In the genomic region with DNA sequence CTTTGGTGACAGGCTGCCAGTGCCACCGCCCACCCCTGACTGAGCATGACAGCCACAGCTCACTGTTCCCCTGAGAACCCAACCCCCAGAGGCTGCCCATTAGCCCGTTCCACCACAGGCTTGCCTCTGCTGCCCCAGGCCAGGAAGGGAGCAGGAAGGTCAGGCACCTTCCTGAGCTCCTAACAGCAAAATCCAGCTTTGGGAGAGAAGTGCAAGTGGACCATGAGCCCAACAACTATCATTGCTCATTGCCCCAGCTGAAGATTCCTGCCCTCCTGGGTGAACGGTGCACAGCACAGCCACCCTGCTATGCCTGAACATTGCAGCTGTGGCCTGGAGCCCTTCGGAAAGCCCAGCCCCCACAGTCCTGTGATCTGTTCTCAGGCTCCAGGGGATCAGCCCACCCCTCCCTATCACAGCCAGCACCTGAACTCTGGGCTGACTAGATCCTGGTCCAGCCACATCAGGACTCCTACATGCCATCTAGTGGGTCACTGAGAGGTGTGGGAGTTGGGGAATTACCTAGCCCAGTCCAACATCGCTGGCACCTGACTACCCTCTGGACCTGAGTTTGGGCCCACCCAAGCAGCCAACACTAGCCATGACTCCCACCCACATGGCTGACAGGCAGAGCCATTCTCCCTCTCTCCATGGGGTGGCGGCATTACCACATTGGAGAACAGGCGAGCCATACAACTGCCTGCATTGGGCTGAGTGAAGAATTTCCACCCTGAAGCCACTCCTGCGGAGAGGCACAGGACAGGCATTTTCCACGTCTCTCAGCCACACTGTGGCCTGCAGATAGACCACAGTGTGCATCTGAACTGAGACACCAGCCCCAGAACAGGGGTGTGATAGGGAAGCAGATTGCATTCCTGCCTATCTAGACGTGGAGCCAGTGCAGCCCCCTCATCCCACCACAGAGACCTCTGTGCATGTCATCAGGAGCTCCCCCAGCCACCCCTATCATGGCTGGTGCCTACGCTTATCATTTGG, we compare ENCODE assay signal across 8 cellular contexts. TPM values are rescaled to one million over a fixed set of nuclear protein-coding genes. Genes with fewer than 3 reads are reported as not detected.
DNase-seq lines count a peak whose midpoint lies in the region; ATAC-seq and TF ChIP-seq lines count a peak whose summit lies in the region.

No MANE protein-coding gene starts in this region.

- peak; percentile 90 for ATAC-seq in GM18867 (IDR thresholded peaks at IDR 0.05; ENCODE audit: unreplicated experiment)

- intact Hi-C loops in left ventricle myocardium inferior (cut with micrococcal nuclease): no loop called here

- H3K9me3 ChIP-seq in left ventricle myocardium inferior (replicated peaks): peaks cover 10% of the 10 kb centered on the region

- H3K27ac ChIP-seq in left ventricle myocardium inferior (replicated peaks): no peak overlapping the region

- TF ChIP-seq CTCF in AG10803 (conservative IDR thresholded peaks at IDR 0.05; ENCODE audit: low read length) (peak; percentile 97), left ventricle myocardium inferior (IDR thresholded peaks at IDR 0.05; ENCODE audit: borderline replicate concordance) (peak; percentile 93)

- H3K36me3 ChIP-seq in left ventricle myocardium inferior: no peaks in the 10 kb centered on the region

- peak; percentile 66 for DNase-seq in AG10803 (ENCODE audit: low read depth)
- peak; percentile 58 for DNase-seq in HuH-7 (ENCODE audit: low spot score)
- DNase-seq in T-helper 1 cell: peak in 4 of 5 donors; percentile 23 to 40 (median 32)
- peak; percentile 77 for DNase-seq in amniotic stem cell (lab: John Stamatoyannopoulos, UW)
- peak; percentile 56 for DNase-seq in left ventricle myocardium inferior
- peak; percentile 60 for DNase-seq in putamen (ENCODE audit: low spot score)
- DNase-seq in GOT3 (lab: John Stamatoyannopoulos, UW): no peak

- no peaks in the 10 kb centered on the region for H3K4me1 ChIP-seq in left ventricle myocardium inferior

- peaks cover 24% of the 10 kb centered on the region for H3K27me3 ChIP-seq in left ventricle myocardium inferior (ENCODE audit: low read depth)

- H3K4me3 ChIP-seq in AG10803 (ENCODE audit: low read length) (no peak overlapping the region), left ventricle myocardium inferior (no peak overlapping the region)

RNA-seq across cellular contexts. Expression of gene ANTXRL, which starts 58.4 kb away (rescaled TPM):
- total RNA-seq in left ventricle myocardium inferior: not detected
